In the genomic region with DNA sequence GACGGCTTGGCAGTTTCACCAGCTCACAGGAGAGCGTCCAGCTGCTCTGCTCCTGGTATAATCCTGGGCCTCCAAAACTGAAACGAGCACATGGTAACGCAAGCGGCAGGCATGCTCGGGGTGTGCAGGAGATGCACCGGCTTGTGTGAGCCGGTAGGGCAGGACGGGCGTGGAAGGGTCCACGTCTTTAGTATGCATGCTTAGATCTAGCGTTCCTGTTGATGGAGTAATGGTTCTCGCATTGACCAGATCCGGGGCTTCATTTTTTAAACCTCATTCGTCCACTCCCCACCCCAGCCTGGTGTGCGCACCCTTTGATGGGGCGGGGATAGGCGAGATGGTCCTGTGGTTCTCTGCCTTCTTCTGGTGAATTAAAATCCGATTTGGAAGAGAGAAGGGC, we compare ENCODE assay signal across 8 cellular contexts. TPM values are rescaled to one million over a fixed set of nuclear protein-coding genes. Genes with fewer than 3 reads are reported as not detected.
DNase-seq lines count a peak whose midpoint lies in the region; ATAC-seq and TF ChIP-seq lines count a peak whose summit lies in the region.

No MANE protein-coding gene starts in this region.

- peak overlapping the region in 1 of 2 donors; percentile 44 for H3K9ac ChIP-seq in mucosa of rectum (ENCODE audit: low read depth in 1 of 2, low read length in 2 of 2)

- ATAC-seq in HG02678 (IDR thresholded peaks at IDR 0.05; ENCODE audit: unreplicated experiment): peak; percentile 43

- H3K9me3 ChIP-seq in mucosa of rectum (ENCODE audit: control insufficient read depth in 2 of 2, low read length in 2 of 2): no peaks in the 10 kb centered on the region
- no peaks in the 10 kb centered on the region for H3K9me3 ChIP-seq in vagina

- H3K4me1 ChIP-seq in mucosa of rectum (ENCODE audit: control insufficient read depth in 2 of 2, insufficient read depth in 2 of 2, low read length in 2 of 2) (peaks cover 0 to 11% of the 10 kb centered on the region in 2 donors), vagina (peaks cover 8% of the 10 kb centered on the region)

- no peaks in the 10 kb centered on the region for H3K27me3 ChIP-seq in mucosa of rectum (ENCODE audit: control insufficient read depth in 2 of 2, insufficient read depth in 2 of 2, low read length in 2 of 2)
- H3K27me3 ChIP-seq in vagina: no peaks in the 10 kb centered on the region

- H3K4me3 ChIP-seq in epithelial cell of esophagus (ENCODE audit: low read length) (peak overlapping the region; percentile 38), mucosa of rectum (ENCODE audit: low read length in 2 of 2) (peak overlapping the region; percentile 52 to 74), vagina (peak overlapping the region; percentile 60 to 67)

- intact Hi-C loops in vagina (cut with DNase I): no loop called here

- TF ChIP-seq CTCF in epithelial cell of esophagus (IDR thresholded peaks at IDR 0.05; ENCODE audit: insufficient read depth, low read depth, low read length, missing control alignments) (peak; percentile 28), vagina (IDR thresholded peaks at IDR 0.05) (peak in 1 of 3 experiments; percentile 13)

- DNase-seq in stimulated activated CD4-positive, alpha-beta T cell treated with anti-CD3 and anti-CD28 coated beads, Interleukin-15, amount 100 ng/mL, for 24 hours: peak; percentile 35
- DNase-seq in stimulated activated CD4-positive, alpha-beta T cell treated with anti-CD3 and anti-CD28 coated beads, Interleukin-4, amount 100 ng/mL, for 4 hours: no peak
- peak; percentile 51 for DNase-seq in SK-MEL-5 (ENCODE audit: low read depth, low spot score)
- peak; percentile 43 for DNase-seq in epithelial cell of esophagus (ENCODE audit: low read depth)
- DNase-seq in vagina (ENCODE audit: extremely low spot score in 2 of 2): no peak
- no peak for DNase-seq in stimulated activated naive CD4-positive, alpha-beta T cell treated with Interleukin-2 at 50 U/mL for 16 hours (lab: John Stamatoyannopoulos, UW)

- in situ Hi-C loops in SK-MEL-5 (cut with HindIII; ENCODE audit: low pct_unique_long_range_greater_than_20kb, low sequenced_read_pairs): no loop called here

- H3K36me3 ChIP-seq in mucosa of rectum (ENCODE audit: control insufficient read depth in 2 of 2, insufficient read depth in 2 of 2, low read length in 2 of 2) (no peaks in the 10 kb centered on the region), vagina (no peaks in the 10 kb centered on the region)

- no peak for TF ChIP-seq POLR2A in vagina (IDR thresholded peaks at IDR 0.05)

- H3K27ac ChIP-seq in mucosa of rectum (ENCODE audit: low read depth in 2 of 2, low read length in 2 of 2) (peak overlapping the region; percentile 33 to 50), vagina (peak overlapping the region; percentile 89)

RNA-seq across cellular contexts. Expression of gene FAM149A, which starts 39.7 kb away (rescaled TPM):
- 9.0 and 10.1 TPM in 2 replicates for total RNA-seq in SK-MEL-5 (2014; rRNA removed; shearing (Covaris generic))
- 9.0 and 15.8 TPM in 2 replicates for polyA plus RNA-seq in SK-MEL-5 (2015; cell fraction: cytosol; rRNA removed)
- 7.2 and 8.5 TPM in 2 replicates for polyA plus RNA-seq in SK-MEL-5 (2015; cell fraction: nucleus; rRNA removed)
- total RNA-seq in vagina: 9.8 TPM

RNA-seq across cellular contexts. Expression of gene CYP4V2, which starts 47.2 kb away (rescaled TPM):
- total RNA-seq in SK-MEL-5 (2014; rRNA removed; shearing (Covaris generic)): 61.6 and 62.8 TPM in 2 replicates
- 48.0 and 54.2 TPM in 2 replicates for polyA plus RNA-seq in SK-MEL-5 (2015; cell fraction: cytosol; rRNA removed)
- 84.2 and 84.8 TPM in 2 replicates for polyA plus RNA-seq in SK-MEL-5 (2015; cell fraction: nucleus; rRNA removed)
- 18.2 TPM for total RNA-seq in vagina

Comparison
In these comparisons a context has a peak if more than half of its experiments do, and no peak if none do; other contexts are left out.
1. DNase-seq: peak in stimulated activated CD4-positive, alpha-beta T cell treated with anti-CD3 and anti-CD28 coated beads, Interleukin-15, amount 100 ng/mL, for 24 hours (single experiment), SK-MEL-5 (single experiment) and epithelial cell of esophagus (single experiment); none in stimulated activated CD4-positive, alpha-beta T cell treated with anti-CD3 and anti-CD28 coated beads, Interleukin-4, amount 100 ng/mL, for 4 hours (0 of 2), vagina (0 of 2) and stimulated activated naive CD4-positive, alpha-beta T cell treated with Interleukin-2 at 50 U/mL for 16 hours (single experiment).
2. Peak in every context shown above with its lines, with median percentiles within 50 percentile points of each other: H3K4me3 ChIP-seq.